ENCODE assay signal across 8 cellular contexts in the genomic region with DNA sequence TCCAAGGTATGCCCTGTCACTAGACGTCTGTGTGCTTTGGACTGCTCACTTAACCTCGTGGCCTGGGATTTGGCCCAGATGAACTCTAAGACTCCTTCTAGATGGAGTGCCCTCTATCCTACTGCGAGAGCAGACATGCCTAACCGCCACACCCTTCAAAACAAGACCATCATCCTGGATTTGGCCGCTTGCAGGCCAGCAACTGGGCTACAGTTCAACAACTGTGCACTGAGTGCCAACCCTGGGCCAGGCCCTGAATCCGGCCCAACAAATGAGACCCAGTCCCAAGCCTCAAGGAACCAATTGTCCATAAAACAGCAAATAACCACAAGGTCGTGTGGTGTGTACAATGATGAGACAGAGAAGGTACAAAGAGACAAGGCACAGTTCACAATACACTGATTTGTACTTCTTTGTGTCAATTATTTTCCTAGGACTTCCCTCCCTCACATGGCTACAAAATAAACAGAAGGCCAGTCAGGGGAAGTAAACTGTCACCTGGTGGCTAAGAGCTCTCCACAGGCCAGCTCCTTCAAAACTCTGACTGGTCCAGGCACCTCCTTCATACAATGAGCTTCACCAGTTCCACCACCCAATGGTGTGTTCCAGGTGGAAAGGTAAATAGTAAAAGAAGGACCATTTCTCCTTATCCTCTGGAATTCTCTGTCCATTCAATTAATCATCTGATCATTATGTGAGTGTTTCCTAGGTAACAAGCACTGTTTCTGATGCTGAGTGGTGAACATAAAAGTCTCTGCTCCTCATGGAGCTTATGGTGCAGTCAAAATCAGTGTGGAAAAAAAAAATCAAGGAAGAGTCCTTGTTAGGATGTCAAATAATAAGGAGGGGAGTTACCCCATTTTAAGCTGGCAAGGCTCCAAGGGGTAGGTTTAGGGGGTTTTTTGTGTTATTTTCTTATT.
A peak's percentile ranks its signal among the peaks of the same experiment; 100 is the strongest.
DNase-seq lines count a peak whose midpoint lies in the region; ATAC-seq, FAIRE-seq and TF ChIP-seq lines count a peak whose summit lies in the region.

No MANE protein-coding gene starts in this region.

- TF ChIP-seq CTCF in HepG2 (CRISPR knock-in tag; IDR thresholded peaks at IDR 0.05) (no peak), suprapubic skin (IDR thresholded peaks at IDR 0.05) (no peak), GM10248 (IDR thresholded peaks at IDR 0.05; ENCODE audit: control extremely low read depth, extremely low read depth, low read depth, missing control alignments) (no peak)

- TF ChIP-seq RAD21 in HepG2 (CRISPR knock-in tag; IDR thresholded peaks at IDR 0.05) = no peak

- no peaks in the 10 kb centered on the region for H3K36me3 Mint-ChIP-seq in activated naive CD8-positive, alpha-beta T cell

- BruUV-seq in HepG2 (replicated peaks; lab: Mats Ljungman, UMichigan) = no TSS peak

- 25% methylated on average over 4 of the region's 7 CpGs for whole genome bisulfite sequencing in HepG2 (ENCODE audit: low lambda C conversion rate)
- 20% methylated on average over 7 of the region's 7 CpGs for WGBS in suprapubic skin

- no peak overlapping the region for H2AFZ ChIP-seq in HepG2 (ENCODE audit: low read length)

- H3K4me1 ChIP-seq in HepG2 (ENCODE audit: insufficient read depth, low read length) = peaks cover 87% of the 10 kb centered on the region
- H3K4me1 ChIP-seq in suprapubic skin = peaks cover 88% of the 10 kb centered on the region

- 0 out of 2 replicates have a peak overlapping the region, but pooled peaks have one; percentile 19 for H3K9ac ChIP-seq in HepG2 (ENCODE audit: insufficient read depth, low read depth, low read length)

- H3K4me3 ChIP-seq in HepG2 (replicated peaks in 1 of 3; ENCODE audit: insufficient read depth in 1 of 3, low read depth in 2 of 3, low read length in 3 of 3) (no peak overlapping the region), suprapubic skin (no peak overlapping the region)

- peaks cover 85% of the 10 kb centered on the region for H3K4me1 Mint-ChIP-seq in activated naive CD8-positive, alpha-beta T cell (ENCODE audit: low read depth)

- peak overlapping the region; percentile 87 for H3K27ac Mint-ChIP-seq in activated naive CD8-positive, alpha-beta T cell

- H3K27me3 ChIP-seq in HepG2 (ENCODE audit: control insufficient read depth in 1 of 2, insufficient read depth in 2 of 2, low read length in 2 of 2) (no peaks in the 10 kb centered on the region), suprapubic skin (no peaks in the 10 kb centered on the region)

- TF ChIP-seq POLR2A in HepG2 (IDR thresholded peaks at IDR 0.05; ENCODE audit: insufficient read depth in 1 of 2, low read depth in 2 of 2, low read length in 2 of 2) (no peak), suprapubic skin (IDR thresholded peaks at IDR 0.05) (no peak)

- DNase-seq in NCI-H2029 (lab: John Stamatoyannopoulos, UW) = peak; percentile 39
- peak; percentile 91 for DNase-seq in HepG2 (ENCODE audit: low spot score)
- no peak for DNase-seq in suprapubic skin (ENCODE audit: low spot score in 2 of 2)
- no peak for DNase-seq in GM10248 (ENCODE audit: extremely low spot score)
- DNase-seq in occipital lobe (lab: John Stamatoyannopoulos, UW) = no peak
- DNase-seq in NCI-H526 treated with DMSO at 0.1 percent for 48 hours (lab: John Stamatoyannopoulos, UW) = no peak

- H3K36me3 ChIP-seq in HepG2 (replicated peaks in 1 of 2; ENCODE audit: control insufficient read depth in 1 of 2, insufficient read depth in 2 of 2, low read length in 2 of 2) (peaks cover 0 to 2% of the 10 kb centered on the region in 2 experiments; a peak in 1 of 5 replicates), suprapubic skin (no peaks in the 10 kb centered on the region)

- POLR2A ChIA-PET in HepG2 (lab: Yijun Ruan, JAX) (no interaction called here), GM10248 (lab: Yijun Ruan, JAX) (no interaction called here)

- peak; percentile 81 for FAIRE-seq in HepG2 (lab: Jason Lieb, UNC)

- in situ Hi-C loops in HepG2 (cut with HindIII; ENCODE audit: extremely low pct_ligation_motif_present, low pct_unique_long_range_greater_than_20kb) = no loop called here

- peak; percentile 70 for ATAC-seq in HepG2
- ATAC-seq in HG03354 (IDR thresholded peaks at IDR 0.05; ENCODE audit: poor library complexity, severe bottlenecking, unreplicated experiment) = no peak

- no peaks in the 10 kb centered on the region for H3K27me3 Mint-ChIP-seq in activated naive CD8-positive, alpha-beta T cell

- H4K20me1 ChIP-seq in HepG2 (ENCODE audit: insufficient read depth, low read length) = peaks cover 16% of the 10 kb centered on the region; the same call in 1 of the 2 replicates

- peaks cover 94% of the 10 kb centered on the region for H3K79me2 ChIP-seq in HepG2 (ENCODE audit: insufficient read depth, low read length)

- TF ChIP-seq EP300 in HepG2 (IDR thresholded peaks at IDR 0.05; ENCODE audit: low read depth in 2 of 2, low read length in 2 of 2) (peak in 1 of 2 experiments; percentile 56; a peak in 1 of 4 replicates), HepG2 (CRISPR knock-in tag; IDR thresholded peaks at IDR 0.05; ENCODE audit: borderline replicate concordance) (peak; percentile 74; the same call in 1 of the 2 replicates), suprapubic skin (IDR thresholded peaks at IDR 0.05) (no peak)

- no peaks in the 10 kb centered on the region for H3K9me3 ChIP-seq in HepG2 (ENCODE audit: low read length)
- H3K9me3 ChIP-seq in suprapubic skin = no peaks in the 10 kb centered on the region

- no peaks in the 10 kb centered on the region for H3K9me3 Mint-ChIP-seq in activated naive CD8-positive, alpha-beta T cell (ENCODE audit: low read depth)

- H3K27ac ChIP-seq in HepG2 (ENCODE audit: extremely low read length, insufficient read depth, low read length) = peak overlapping the region; percentile 63
- peak overlapping the region; percentile 82 for H3K27ac ChIP-seq in suprapubic skin

- H3K4me2 ChIP-seq in HepG2 (ENCODE audit: low read depth, low read length) = peak overlapping the region; percentile 30

- peak overlapping the region; percentile 9 for H3K4me3 Mint-ChIP-seq in activated naive CD8-positive, alpha-beta T cell

- CTCF ChIA-PET in HepG2 (lab: Yijun Ruan, JAX; ENCODE audit: low intra/inter-chr PET ratio, low total read pairs) (no interaction called here), GM10248 (lab: Yijun Ruan, JAX) (interaction anchor here (1.3 kb wide), 1 partner anchor 11 kb away, joined by 4 read pairs; no protein-coding TSS in a partner anchor)

- intact Hi-C loops in HepG2 (cut with micrococcal nuclease; ENCODE audit: unreplicated experiment) = loop anchor here (5.0 kb wide), 1 partner anchor 62 kb away; the partner anchor contains the start of gene CAPZB

TF ChIP-seq in HepG2, 621 proteins besides CTCF, POLR2A, EP300 and RAD21 (continues in another document):
- TF ChIP-seq TCF7L2 (IDR thresholded peaks at IDR 0.05; ENCODE audit: low read depth, low read length) = no peak
- no peak for TF ChIP-seq GABPA (IDR thresholded peaks at IDR 0.05; ENCODE audit: low read depth, low read length)
- no peak; the same call in 1 of the 2 replicates for TF ChIP-seq GABPA (CRISPR knock-in tag; IDR thresholded peaks at IDR 0.05; ENCODE audit: low read depth)
- peak; percentile 95 for TF ChIP-seq SOX5 (CRISPR knock-in tag; IDR thresholded peaks at IDR 0.05; ENCODE audit: borderline replicate concordance)
- TF ChIP-seq HDAC6 (IDR thresholded peaks at IDR 0.05; ENCODE audit: low read depth, low read length) = no peak
- peak; percentile 33; the same call in 1 of the 2 replicates for TF ChIP-seq TCF7 (IDR thresholded peaks at IDR 0.05; ENCODE audit: low read depth)
- no peak for TF ChIP-seq RBM39 (IDR thresholded peaks at IDR 0.05; ENCODE audit: low read depth, low read length, poor library complexity, severe bottlenecking)
- peak; percentile 82 for TF ChIP-seq NCOA2 (CRISPR knock-in tag; IDR thresholded peaks at IDR 0.05)
- no peak for TF ChIP-seq SIN3A (IDR thresholded peaks at IDR 0.05; ENCODE audit: borderline replicate concordance, low read depth, low read length)
- TF ChIP-seq, protein P1, sequence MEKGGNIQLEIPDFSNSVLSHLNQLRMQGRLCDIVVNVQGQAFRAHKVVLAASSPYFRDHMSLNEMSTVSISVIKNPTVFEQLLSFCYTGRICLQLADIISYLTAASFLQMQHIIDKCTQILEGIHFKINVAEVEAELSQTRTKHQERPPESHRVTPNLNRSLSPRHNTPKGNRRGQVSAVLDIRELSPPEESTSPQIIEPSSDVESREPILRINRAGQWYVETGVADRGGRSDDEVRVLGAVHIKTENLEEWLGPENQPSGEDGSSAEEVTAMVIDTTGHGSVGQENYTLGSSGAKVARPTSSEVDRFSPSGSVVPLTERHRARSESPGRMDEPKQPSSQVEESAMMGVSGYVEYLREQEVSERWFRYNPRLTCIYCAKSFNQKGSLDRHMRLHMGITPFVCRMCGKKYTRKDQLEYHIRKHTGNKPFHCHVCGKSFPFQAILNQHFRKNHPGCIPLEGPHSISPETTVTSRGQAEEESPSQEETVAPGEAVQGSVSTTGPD (CRISPR knock-in tag; IDR thresholded peaks at IDR 0.05) = peak; percentile 80; the same call in 1 of the 2 replicates
- TF ChIP-seq ZNF704 (CRISPR knock-in tag; IDR thresholded peaks at IDR 0.05; ENCODE audit: borderline replicate concordance) = no peak
- TF ChIP-seq ZNF841 (CRISPR knock-in tag; IDR thresholded peaks at IDR 0.05; ENCODE audit: borderline replicate concordance) = no peak
- TF ChIP-seq ZNF709 (CRISPR knock-in tag; IDR thresholded peaks at IDR 0.05) = no peak
- TF ChIP-seq PAWR (CRISPR knock-in tag; IDR thresholded peaks at IDR 0.05; ENCODE audit: borderline replicate concordance) = no peak
- TF ChIP-seq ZNF749 (CRISPR knock-in tag; IDR thresholded peaks at IDR 0.05; ENCODE audit: borderline replicate concordance) = no peak

Comparison
In these comparisons a context has a peak if more than half of its experiments do, and no peak if none do; other contexts are left out.
1. DNase-seq: peak in NCI-H2029 (single experiment) and HepG2 (single experiment); none in suprapubic skin (0 of 2), GM10248 (single experiment), occipital lobe (single experiment) and NCI-H526 treated with DMSO at 0.1 percent for 48 hours (single experiment).